13 cellular contexts compared by ENCODE assay signal in the genomic region with DNA sequence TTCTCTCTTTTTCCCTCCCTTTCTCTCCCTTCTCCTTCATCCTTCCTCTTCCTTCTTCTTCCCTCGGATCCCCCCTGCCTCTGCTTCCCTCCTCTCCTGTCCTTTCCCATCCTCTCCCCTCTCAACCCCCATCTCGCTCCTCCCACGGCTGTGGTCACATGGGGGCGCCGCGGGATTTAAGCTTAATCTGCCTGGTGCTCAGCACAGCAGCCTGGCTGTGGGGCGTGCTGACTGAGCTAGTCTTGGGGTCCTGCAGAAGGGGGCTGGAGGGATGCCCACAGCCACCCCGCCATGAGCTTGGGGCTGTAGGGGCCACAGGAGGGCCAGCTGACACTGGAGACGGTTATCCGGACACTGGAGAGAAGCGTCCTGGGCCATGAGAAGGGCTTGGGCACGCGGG. TPM values are rescaled to one million over a fixed set of nuclear protein-coding genes. Genes with fewer than 3 reads are reported as not detected.
DNase-seq lines count a peak whose midpoint lies in the region; ATAC-seq and TF ChIP-seq lines count a peak whose summit lies in the region.
"Had no signal": no experiment of that assay in that cellular context is flagged by ENCODE, and none has a peak within 500 bp of the region (broad histone marks: within the 10 kb centered on the region; RNA-seq: fewer than 3 reads in every experiment).

No MANE protein-coding gene starts in this region.

- H3K36me3 Mint-ChIP-seq in T-helper 2 cell treated with Interferon-gamma antibody and Interleukin-4, amounts not matched to agents 5 μg/mL and 100 μg/mL, for 36 hours (ENCODE audit: low read depth): no peaks in the 10 kb centered on the region
- peaks cover 9% of the 10 kb centered on the region for H3K36me3 Mint-ChIP-seq in WTC11
- no peaks in the 10 kb centered on the region for H3K36me3 Mint-ChIP-seq in natural killer cell
- peaks cover 5% of the 10 kb centered on the region for H3K36me3 Mint-ChIP-seq in Calu3 (ENCODE audit: insufficient read depth, unreplicated experiment)
- H3K36me3 Mint-ChIP-seq: CD4-positive, CD25-positive, alpha-beta regulatory T cell had no signal

- intact Hi-C loops in posterior vena cava (cut with DNase I): no loop called here
- intact Hi-C loops in natural killer cell (cut with micrococcal nuclease): no loop called here
- intact Hi-C loops in Calu3 (cut with micrococcal nuclease; ENCODE audit: unreplicated experiment): no loop called here

- POLR2A ChIA-PET in WTC11 (lab: Charles Lee): no interaction called here

- peaks cover 22% of the 10 kb centered on the region for H3K9me3 Mint-ChIP-seq in T-helper 2 cell treated with Interferon-gamma antibody and Interleukin-4, amounts not matched to agents 5 μg/mL and 100 μg/mL, for 36 hours
- peaks cover 10% of the 10 kb centered on the region for H3K9me3 Mint-ChIP-seq in WTC11
- H3K9me3 Mint-ChIP-seq in natural killer cell: peaks cover 0 to 7% of the 10 kb centered on the region in 2 donors
- H3K9me3 Mint-ChIP-seq in Calu3 (ENCODE audit: low read depth, unreplicated experiment): no peaks in the 10 kb centered on the region

- H3K4me3 Mint-ChIP-seq in T-helper 2 cell treated with Interferon-gamma antibody and Interleukin-4, amounts not matched to agents 5 μg/mL and 100 μg/mL, for 36 hours: no peak overlapping the region
- no peak overlapping the region for H3K4me3 Mint-ChIP-seq in WTC11
- H3K4me3 Mint-ChIP-seq in natural killer cell: no peak overlapping the region
- H3K4me3 Mint-ChIP-seq in Calu3 (ENCODE audit: low read depth, unreplicated experiment): no peak overlapping the region
- H3K4me3 Mint-ChIP-seq: CD4-positive, CD25-positive, alpha-beta regulatory T cell had no signal

- no TSS peak for BruUV-seq in Calu3 (replicated peaks; lab: Mats Ljungman, UMichigan)

- H3K27me3 Mint-ChIP-seq in T-helper 2 cell treated with Interferon-gamma antibody and Interleukin-4, amounts not matched to agents 5 μg/mL and 100 μg/mL, for 36 hours (ENCODE audit: low read depth): peaks cover 10% of the 10 kb centered on the region
- peaks cover 8% of the 10 kb centered on the region for H3K27me3 Mint-ChIP-seq in WTC11 (ENCODE audit: low read depth)
- peaks cover 19 to 46% of the 10 kb centered on the region in 2 donors for H3K27me3 Mint-ChIP-seq in natural killer cell (ENCODE audit: low read depth in 2 of 2)
- H3K27me3 Mint-ChIP-seq in Calu3 (ENCODE audit: unreplicated experiment): peaks cover 73% of the 10 kb centered on the region
- H3K27me3 Mint-ChIP-seq: CD4-positive, CD25-positive, alpha-beta regulatory T cell had no signal

- TF ChIP-seq CTCF in WTC11 (IDR thresholded peaks at IDR 0.05) (no peak), natural killer cell (IDR thresholded peaks at IDR 0.05) (no peak), Calu3 (IDR thresholded peaks at IDR 0.05; ENCODE audit: unreplicated experiment) (no peak)

- peak overlapping the region; percentile 26 for H3K27ac Mint-ChIP-seq in T-helper 2 cell treated with Interferon-gamma antibody and Interleukin-4, amounts not matched to agents 5 μg/mL and 100 μg/mL, for 36 hours
- H3K27ac Mint-ChIP-seq in WTC11: no peak overlapping the region
- no peak overlapping the region for H3K27ac Mint-ChIP-seq in natural killer cell
- no peak overlapping the region for H3K27ac Mint-ChIP-seq in Calu3 (ENCODE audit: unreplicated experiment)
- H3K27ac Mint-ChIP-seq: CD4-positive, CD25-positive, alpha-beta regulatory T cell had no signal

- CTCF ChIA-PET in WTC11 (lab: Charles Lee): interaction anchor here (0.8 to 1.4 kb wide), 7 partner anchors 11 to 164 kb away, joined by 3 to 14 read pairs (median 4); partner anchors contain the start of gene SMIM10L2A
- CTCF ChIA-PET in Calu3 (lab: Charles Lee): no interaction called here

- peak; percentile 71 for DNase-seq in DMS53 (lab: John Stamatoyannopoulos, UW)
- no peak for DNase-seq in DMS53 treated with DMSO at 0.1 percent for 48 hours (lab: John Stamatoyannopoulos, UW; ENCODE audit: unreplicated experiment)
- DNase-seq in T-helper 2 cell treated with Interferon-gamma antibody and Interleukin-4, amounts not matched to agents 5 μg/mL and 100 μg/mL, for 36 hours (ENCODE audit: low spot score): no peak
- DNase-seq in T-helper 2 cell: no peak
- no peak for DNase-seq in WTC11 (ENCODE audit: low spot score)
- DNase-seq in posterior vena cava (ENCODE audit: low spot score): peak; percentile 74
- DNase-seq in natural killer cell: no peak
- DNase-seq in Calu3: no peak
- DNase-seq: AML-193; CD4-positive, CD25-positive, alpha-beta regulatory T cell; DND-41; GF-D8; IMR-90 had no signal

- H3K4me1 Mint-ChIP-seq in T-helper 2 cell treated with Interferon-gamma antibody and Interleukin-4, amounts not matched to agents 5 μg/mL and 100 μg/mL, for 36 hours (ENCODE audit: low read depth): peaks cover 13% of the 10 kb centered on the region
- H3K4me1 Mint-ChIP-seq in WTC11: peaks cover 7% of the 10 kb centered on the region; the same call in 1 of the 2 replicates
- no peaks in the 10 kb centered on the region for H3K4me1 Mint-ChIP-seq in natural killer cell
- H3K4me1 Mint-ChIP-seq in Calu3 (ENCODE audit: low read depth, unreplicated experiment): no peaks in the 10 kb centered on the region
- H3K4me1 Mint-ChIP-seq: CD4-positive, CD25-positive, alpha-beta regulatory T cell had no signal

- ATAC-seq in WTC11 (peak; percentile 77), natural killer cell (no peak)

TF ChIP-seq in WTC11, 78 proteins besides CTCF, POLR2A, EP300 and RAD21:
- TF ChIP-seq ZNF281 (CRISPR knock-in tag; IDR thresholded peaks at IDR 0.05) (no peak), USF1 (CRISPR knock-in tag; IDR thresholded peaks at IDR 0.05) (peak; percentile 47; the same call in 1 of the 2 replicates), USF2 (CRISPR knock-in tag; IDR thresholded peaks at IDR 0.05) (peak; percentile 68), ZBTB21 (CRISPR knock-in tag; IDR thresholded peaks at IDR 0.05; ENCODE audit: borderline replicate concordance) (no peak)
- TF ChIP-seq, protein P1, sequence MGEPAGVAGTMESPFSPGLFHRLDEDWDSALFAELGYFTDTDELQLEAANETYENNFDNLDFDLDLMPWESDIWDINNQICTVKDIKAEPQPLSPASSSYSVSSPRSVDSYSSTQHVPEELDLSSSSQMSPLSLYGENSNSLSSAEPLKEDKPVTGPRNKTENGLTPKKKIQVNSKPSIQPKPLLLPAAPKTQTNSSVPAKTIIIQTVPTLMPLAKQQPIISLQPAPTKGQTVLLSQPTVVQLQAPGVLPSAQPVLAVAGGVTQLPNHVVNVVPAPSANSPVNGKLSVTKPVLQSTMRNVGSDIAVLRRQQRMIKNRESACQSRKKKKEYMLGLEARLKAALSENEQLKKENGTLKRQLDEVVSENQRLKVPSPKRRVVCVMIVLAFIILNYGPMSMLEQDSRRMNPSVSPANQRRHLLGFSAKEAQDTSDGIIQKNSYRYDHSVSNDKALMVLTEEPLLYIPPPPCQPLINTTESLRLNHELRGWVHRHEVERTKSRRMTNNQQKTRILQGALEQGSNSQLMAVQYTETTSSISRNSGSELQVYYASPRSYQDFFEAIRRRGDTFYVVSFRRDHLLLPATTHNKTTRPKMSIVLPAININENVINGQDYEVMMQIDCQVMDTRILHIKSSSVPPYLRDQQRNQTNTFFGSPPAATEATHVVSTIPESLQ (CRISPR knock-in tag; IDR thresholded peaks at IDR 0.05): no peak

RNA-seq across cellular contexts. Expression of gene SMIM10L2A, which starts 10.7 kb away (rescaled TPM):
- total RNA-seq in WTC11 (2021) (4.5 to 4.8 TPM (median 4.7 TPM) in 3 replicates), posterior vena cava (under 1 TPM; 0.33 to 0.42 TPM), natural killer cell (under 1 TPM; 0.08 to 0.27 (median 0.14) TPM), Calu3 (2022) (1.2 and 1.3 TPM in 2 replicates)

Comparison
In these comparisons a context has a peak if more than half of its experiments do, and no peak if none do; other contexts are left out.
1. DNase-seq: peak in DMS53 (single experiment) and posterior vena cava (single experiment); none in DMS53 treated with DMSO at 0.1 percent for 48 hours (single experiment), T-helper 2 cell treated with Interferon-gamma antibody and Interleukin-4, amounts not matched to agents 5 μg/mL and 100 μg/mL, for 36 hours (single experiment), T-helper 2 cell (0 of 5), WTC11 (single experiment), natural killer cell (single experiment) and Calu3 (single experiment).